ENCODE assay signal across 9 cellular contexts in genomic region chr5:13987843-13988464, GRCh38. TPM values are rescaled to one million over a fixed set of nuclear protein-coding genes. Genes with fewer than 3 reads are reported as not detected.
A peak's percentile ranks its signal among the peaks of the same experiment; 100 is the strongest.
DNase-seq lines count a peak whose midpoint lies in the region; ATAC-seq, FAIRE-seq and TF ChIP-seq lines count a peak whose summit lies in the region.
"Had no signal": no experiment of that assay in that cellular context is flagged by ENCODE, and none has a peak within 500 bp of the region (broad histone marks: within the 10 kb centered on the region; RNA-seq: fewer than 3 reads in every experiment).

No MANE protein-coding gene starts in this region.

- no peak overlapping the region for H3K27ac Mint-ChIP-seq in astrocyte (ENCODE audit: unreplicated experiment)
- H3K27ac Mint-ChIP-seq: T-helper 1 cell treated with Interleukin-12 subunit alpha and Interleukin-12 subunit beta and Interleukin-4 antibody, amounts not matched to agents 30 μg/mL and 1 μg/mL, for 36 hours had no signal

- no peaks in the 10 kb centered on the region for H3K9me3 ChIP-seq in astrocyte (ENCODE audit: insufficient read depth, low read depth, low read length)

- peaks cover 40% of the 10 kb centered on the region for H3K4me1 Mint-ChIP-seq in astrocyte (ENCODE audit: low read depth, unreplicated experiment)

- H3K9me3 Mint-ChIP-seq in astrocyte (ENCODE audit: unreplicated experiment): peaks cover 2% of the 10 kb centered on the region
- H3K9me3 Mint-ChIP-seq: T-helper 1 cell treated with Interleukin-12 subunit alpha and Interleukin-12 subunit beta and Interleukin-4 antibody, amounts not matched to agents 30 μg/mL and 1 μg/mL, for 36 hours had no signal

- no peaks in the 10 kb centered on the region for H3K36me3 ChIP-seq in astrocyte (ENCODE audit: insufficient read depth, low read length)

- no peaks in the 10 kb centered on the region for H4K20me1 ChIP-seq in astrocyte (ENCODE audit: insufficient read depth, low read length)

- H3K36me3 Mint-ChIP-seq in astrocyte (ENCODE audit: low read depth, unreplicated experiment): peaks cover 1% of the 10 kb centered on the region

- H3K4me2 ChIP-seq in astrocyte (ENCODE audit: low read length): peak overlapping the region; percentile 29

- no peak overlapping the region for H3K4me3 Mint-ChIP-seq in astrocyte (ENCODE audit: unreplicated experiment)
- H3K4me3 Mint-ChIP-seq: T-helper 1 cell treated with Interleukin-12 subunit alpha and Interleukin-12 subunit beta and Interleukin-4 antibody, amounts not matched to agents 30 μg/mL and 1 μg/mL, for 36 hours had no signal

- no peaks in the 10 kb centered on the region for H3K27me3 ChIP-seq in astrocyte (ENCODE audit: insufficient read depth, low read length)

- ATAC-seq in HG03442 (IDR thresholded peaks at IDR 0.05; ENCODE audit: unreplicated experiment) (peak; percentile 68), HG03108 (IDR thresholded peaks at IDR 0.05; ENCODE audit: unreplicated experiment) (no peak)

- TF ChIP-seq CTCF in C4-2B (conservative IDR thresholded peaks at IDR 0.05) (peak; percentile 94), astrocyte (IDR thresholded peaks at IDR 0.05; ENCODE audit: insufficient read depth, low read depth, low read length) (peak; percentile 94)

- peak; percentile 33 for DNase-seq in GM18507 (ENCODE audit: extremely low spot score, insufficient read length, low read depth)
- DNase-seq in NCI-H526 (lab: John Stamatoyannopoulos, UW): peak; percentile 12 to 63
- DNase-seq in astrocyte (ENCODE audit: low read depth): peak; percentile 40
- peak; percentile 78 for DNase-seq in iPS-NIHi7 (ENCODE audit: extremely low spot score)
- peak; percentile 47 for DNase-seq in stimulated activated CD8-positive, alpha-beta memory T cell treated with anti-CD3 and anti-CD28 coated beads, Interleukin-4, amount 100 ng/mL, for 48 hours

- no peak overlapping the region for H2AFZ ChIP-seq in astrocyte (ENCODE audit: low read depth, low read length)

- peaks cover 19% of the 10 kb centered on the region for H3K79me2 ChIP-seq in astrocyte (ENCODE audit: insufficient read depth, low read length)

- peaks cover 18% of the 10 kb centered on the region for H3K4me1 ChIP-seq in astrocyte (ENCODE audit: insufficient read depth, low read length)

- no peak overlapping the region for H3K4me3 ChIP-seq in astrocyte (ENCODE audit: insufficient read depth, low read depth, low read length)

- no peak overlapping the region for H3K9ac ChIP-seq in astrocyte (ENCODE audit: low read length)

- no peaks in the 10 kb centered on the region for H3K27me3 Mint-ChIP-seq in astrocyte (ENCODE audit: low read depth, unreplicated experiment)

- H3K27ac ChIP-seq in C4-2B (no peak overlapping the region), astrocyte (ENCODE audit: low read depth, low read length) (peak overlapping the region; percentile 1)

- FAIRE-seq in GM18507 (lab: Jason Lieb, UNC) (peak; percentile 84), astrocyte (lab: Jason Lieb, UNC) (no peak)

RNA-seq across cellular contexts. Expression of gene DNAH5, which starts 43.5 kb away (rescaled TPM):
- total RNA-seq in astrocyte: 3.2 and 3.4 TPM in 2 replicates
